ENCODE assay signal across 1 cellular context in the genomic region with DNA sequence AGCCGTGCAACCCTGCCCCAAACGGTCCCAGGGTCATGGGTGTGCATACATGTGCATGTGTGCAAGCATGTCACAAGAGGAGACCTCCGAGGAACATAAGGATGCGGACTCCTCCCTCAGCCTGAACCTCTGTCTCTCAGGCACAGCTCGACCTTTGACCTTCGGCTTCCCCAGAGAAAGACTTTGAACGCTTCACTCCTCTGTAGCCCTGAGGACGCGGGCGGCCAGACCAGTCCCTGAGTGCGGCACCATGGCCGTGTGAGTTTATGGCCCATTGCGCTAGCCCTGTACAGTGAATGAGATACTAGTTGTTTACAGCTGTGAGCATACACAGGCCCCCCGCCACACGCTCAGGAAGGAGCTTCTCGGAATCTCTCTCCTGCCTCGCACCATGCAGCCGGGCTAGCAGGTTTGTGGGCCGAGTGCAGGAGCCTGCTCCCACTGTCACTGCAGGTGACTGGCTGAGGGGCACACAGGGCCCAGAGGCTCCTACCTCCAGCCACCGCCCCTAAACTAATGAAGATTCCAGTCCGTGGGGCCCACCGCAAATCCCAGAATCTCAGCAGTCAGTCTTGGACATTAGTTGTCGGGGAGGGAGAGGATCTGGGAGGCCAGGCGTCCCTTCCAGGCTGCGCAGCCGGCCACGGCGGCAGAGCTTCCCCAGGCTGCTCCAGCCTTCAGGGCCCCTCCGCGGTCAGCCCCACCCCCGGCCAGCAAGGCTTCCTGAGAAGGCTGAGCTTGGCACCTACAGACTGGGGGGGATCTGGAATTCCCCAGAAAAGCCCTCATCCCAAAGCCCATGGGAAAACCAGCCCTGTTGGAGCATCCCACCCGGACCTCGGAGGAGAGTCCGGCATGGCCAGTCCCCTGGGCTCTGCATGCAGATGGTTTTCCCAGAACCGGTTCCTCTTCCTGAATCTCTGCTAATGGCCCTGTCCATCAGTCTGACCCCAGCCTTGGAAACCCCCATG.
TF ChIP-seq lines count a peak whose summit lies in the region.

No MANE protein-coding gene starts in this region.

TF ChIP-seq in liver, 16 proteins besides CTCF, POLR2A, EP300 and RAD21:
- TF ChIP-seq, protein P1, sequence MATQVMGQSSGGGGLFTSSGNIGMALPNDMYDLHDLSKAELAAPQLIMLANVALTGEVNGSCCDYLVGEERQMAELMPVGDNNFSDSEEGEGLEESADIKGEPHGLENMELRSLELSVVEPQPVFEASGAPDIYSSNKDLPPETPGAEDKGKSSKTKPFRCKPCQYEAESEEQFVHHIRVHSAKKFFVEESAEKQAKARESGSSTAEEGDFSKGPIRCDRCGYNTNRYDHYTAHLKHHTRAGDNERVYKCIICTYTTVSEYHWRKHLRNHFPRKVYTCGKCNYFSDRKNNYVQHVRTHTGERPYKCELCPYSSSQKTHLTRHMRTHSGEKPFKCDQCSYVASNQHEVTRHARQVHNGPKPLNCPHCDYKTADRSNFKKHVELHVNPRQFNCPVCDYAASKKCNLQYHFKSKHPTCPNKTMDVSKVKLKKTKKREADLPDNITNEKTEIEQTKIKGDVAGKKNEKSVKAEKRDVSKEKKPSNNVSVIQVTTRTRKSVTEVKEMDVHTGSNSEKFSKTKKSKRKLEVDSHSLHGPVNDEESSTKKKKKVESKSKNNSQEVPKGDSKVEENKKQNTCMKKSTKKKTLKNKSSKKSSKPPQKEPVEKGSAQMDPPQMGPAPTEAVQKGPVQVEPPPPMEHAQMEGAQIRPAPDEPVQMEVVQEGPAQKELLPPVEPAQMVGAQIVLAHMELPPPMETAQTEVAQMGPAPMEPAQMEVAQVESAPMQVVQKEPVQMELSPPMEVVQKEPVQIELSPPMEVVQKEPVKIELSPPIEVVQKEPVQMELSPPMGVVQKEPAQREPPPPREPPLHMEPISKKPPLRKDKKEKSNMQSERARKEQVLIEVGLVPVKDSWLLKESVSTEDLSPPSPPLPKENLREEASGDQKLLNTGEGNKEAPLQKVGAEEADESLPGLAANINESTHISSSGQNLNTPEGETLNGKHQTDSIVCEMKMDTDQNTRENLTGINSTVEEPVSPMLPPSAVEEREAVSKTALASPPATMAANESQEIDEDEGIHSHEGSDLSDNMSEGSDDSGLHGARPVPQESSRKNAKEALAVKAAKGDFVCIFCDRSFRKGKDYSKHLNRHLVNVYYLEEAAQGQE (IDR thresholded peaks at IDR 0.05): no peak
- TF ChIP-seq, protein P2, sequence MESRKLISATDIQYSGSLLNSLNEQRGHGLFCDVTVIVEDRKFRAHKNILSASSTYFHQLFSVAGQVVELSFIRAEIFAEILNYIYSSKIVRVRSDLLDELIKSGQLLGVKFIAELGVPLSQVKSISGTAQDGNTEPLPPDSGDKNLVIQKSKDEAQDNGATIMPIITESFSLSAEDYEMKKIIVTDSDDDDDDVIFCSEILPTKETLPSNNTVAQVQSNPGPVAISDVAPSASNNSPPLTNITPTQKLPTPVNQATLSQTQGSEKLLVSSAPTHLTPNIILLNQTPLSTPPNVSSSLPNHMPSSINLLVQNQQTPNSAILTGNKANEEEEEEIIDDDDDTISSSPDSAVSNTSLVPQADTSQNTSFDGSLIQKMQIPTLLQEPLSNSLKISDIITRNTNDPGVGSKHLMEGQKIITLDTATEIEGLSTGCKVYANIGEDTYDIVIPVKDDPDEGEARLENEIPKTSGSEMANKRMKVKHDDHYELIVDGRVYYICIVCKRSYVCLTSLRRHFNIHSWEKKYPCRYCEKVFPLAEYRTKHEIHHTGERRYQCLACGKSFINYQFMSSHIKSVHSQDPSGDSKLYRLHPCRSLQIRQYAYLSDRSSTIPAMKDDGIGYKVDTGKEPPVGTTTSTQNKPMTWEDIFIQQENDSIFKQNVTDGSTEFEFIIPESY (IDR thresholded peaks at IDR 0.05): no peak
- TF ChIP-seq EGR1 (IDR thresholded peaks at IDR 0.05; ENCODE audit: low read depth in 2 of 2) (no peak), HNF4G (IDR thresholded peaks at IDR 0.05) (no peak)
